Comparison of ENCODE assay signal across 30 cellular contexts in the genomic region with DNA sequence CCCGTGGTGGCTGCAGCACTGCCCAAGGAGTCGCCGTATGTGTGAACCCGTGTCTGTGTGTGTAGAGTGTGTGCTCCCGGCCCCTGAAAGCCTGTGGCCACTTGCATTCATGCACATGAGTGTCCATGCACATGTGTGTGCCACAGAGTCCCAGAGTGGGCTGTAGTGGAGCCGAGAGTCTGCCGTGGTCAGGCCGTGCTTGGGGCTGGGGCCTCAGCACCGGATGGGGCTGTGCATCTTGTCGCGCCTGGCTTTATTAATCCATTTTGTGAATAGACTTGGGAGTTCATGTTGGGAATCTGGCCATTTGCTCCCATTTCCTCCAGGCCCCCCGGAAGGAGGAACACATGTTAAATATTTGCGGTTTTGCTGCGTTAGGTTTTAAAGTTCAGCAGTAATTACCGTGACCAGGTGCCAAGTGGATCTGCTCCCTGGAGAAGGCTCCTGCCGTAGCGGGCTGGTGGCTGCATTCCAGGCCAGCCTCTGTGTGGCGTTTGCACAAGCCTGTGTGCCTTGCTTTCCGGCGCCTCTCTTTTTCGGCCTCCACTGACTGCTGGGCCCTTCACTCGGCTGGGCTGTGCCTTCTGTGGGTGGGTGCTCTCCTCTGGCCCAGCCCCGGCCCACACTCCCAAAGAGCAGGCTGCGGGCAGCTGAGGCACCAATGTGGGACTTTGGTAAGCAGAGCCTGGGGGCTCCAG.
A peak's percentile ranks its signal among the peaks of the same experiment; 100 is the strongest.
DNase-seq lines count a peak whose midpoint lies in the region; ATAC-seq, FAIRE-seq and TF ChIP-seq lines count a peak whose summit lies in the region.
"Had no signal": no experiment of that assay in that cellular context is flagged by ENCODE, and none has a peak within 500 bp of the region (broad histone marks: within the 10 kb centered on the region; RNA-seq: fewer than 3 reads in every experiment).

No MANE protein-coding gene starts in this region.

- no peak for TF ChIP-seq POLR2A in body of pancreas (IDR thresholded peaks at IDR 0.05)

- WGBS in body of pancreas, 2 donors: 18 to 22% methylated on average over 13 to 24 of the region's 24 CpGs
- 30 to 33% methylated on average over 24 of the region's 24 CpGs for WGBS in pancreas, 2 donors

- H3K36me3 ChIP-seq in body of pancreas (replicated peaks in 1 of 2; ENCODE audit: insufficient read depth in 1 of 2, low read depth in 2 of 2): no peaks in the 10 kb centered on the region
- H3K36me3 ChIP-seq in pancreas: no peaks in the 10 kb centered on the region
- H3K36me3 ChIP-seq: heart right ventricle, neural progenitor cell, prostate gland, sigmoid colon, SJSA1, suprapubic skin had no signal

- H3K27me3 ChIP-seq in body of pancreas (no peaks in the 10 kb centered on the region), pancreas (no peaks in the 10 kb centered on the region)
- H3K27me3 ChIP-seq: foreskin keratinocyte, neural progenitor cell had no signal

- H3K9me3 ChIP-seq in body of pancreas (no peaks in the 10 kb centered on the region), pancreas (no peaks in the 10 kb centered on the region)
- H3K9me3 ChIP-seq: prostate gland, SJSA1, suprapubic skin had no signal

- no peak for ATAC-seq in body of pancreas
- ATAC-seq in pancreas: peak in 3 of 4 donors; percentile 46 to 69 (median 54)
- ATAC-seq in GM21423 (IDR thresholded peaks at IDR 0.05; ENCODE audit: unreplicated experiment): no peak
- no peak for ATAC-seq in GM19035 (IDR thresholded peaks at IDR 0.05; ENCODE audit: unreplicated experiment)
- ATAC-seq in HG03354 (IDR thresholded peaks at IDR 0.05; ENCODE audit: poor library complexity, severe bottlenecking, unreplicated experiment): no peak
- ATAC-seq: activated CD4-positive, CD25-positive, alpha-beta regulatory T cell treated with anti-CD3 and anti-CD28 coated beads, Interleukin-2, amount 50 U/mL, for 24 hours; esophagus mucosa; foreskin keratinocyte; GM12878; heart right ventricle; stimulated activated naive B cell treated with anti-CD40 and anti-IgM and Interleukin-4, amounts not matched to agents 10 μg/mL and 1 μg/mL and 100 μg/mL, for 72 hours had no signal

- no peak overlapping the region for H3K4me3 ChIP-seq in body of pancreas
- H3K4me3 ChIP-seq in pancreas: no peak overlapping the region
- H3K4me3 ChIP-seq: GM12878, heart right ventricle, neural progenitor cell, prostate gland, sigmoid colon, SJSA1, suprapubic skin had no signal

- H3K4me1 ChIP-seq in body of pancreas: no peaks in the 10 kb centered on the region
- H3K4me1 ChIP-seq in pancreas: no peaks in the 10 kb centered on the region
- H3K4me1 ChIP-seq: foreskin keratinocyte, heart right ventricle, neural progenitor cell, prostate gland, sigmoid colon, SJSA1, suprapubic skin had no signal

- FAIRE-seq in pancreas (lab: Jason Lieb, UNC): no peak
- FAIRE-seq: GM12878, H54, TTC549 had no signal

- intact Hi-C loops in body of pancreas (cut with DNase I): no loop called here
- intact Hi-C loops in pancreas (cut with DNase I): no loop called here

- TF ChIP-seq CTCF in body of pancreas (IDR thresholded peaks at IDR 0.05) (no peak), pancreas (IDR thresholded peaks at IDR 0.05) (no peak)

- DNase-seq in DMS 273 (lab: John Stamatoyannopoulos, UW; ENCODE audit: unreplicated experiment) (peak; percentile 55), DMS 273 treated with DMSO at 0.1 percent for 48 hours (lab: John Stamatoyannopoulos, UW) (no peak), NCI-H1092 treated with DMSO at 0.1 percent for 48 hours (lab: John Stamatoyannopoulos, UW) (peak; percentile 41), body of pancreas (peak in 3 of 4 donors; percentile 20 to 48 (median 45)), pancreas (peak in 2 of 6 donors; percentile 42 to 62)
- DNase-seq: activated CD4-positive, alpha-beta memory T cell treated with anti-CD3 and anti-CD28 coated beads, Interleukin-2, amount 10 ng/mL, durations not matched to agents 7 days and 5 days; activated CD8-positive, alpha-beta memory T cell treated with anti-CD3 and anti-CD28 coated beads, Interleukin-2, amount 50 U/mL, for 48 hours; aorta; Calu3; foreskin keratinocyte; heart right ventricle; KG1; NCI-H345; NCI-H748 treated with DMSO at 0.1 percent for 48 hours; sigmoid colon; stimulated activated CD4-positive, alpha-beta T cell treated with anti-CD3 and anti-CD28 coated beads, Interleukin-4, amount 100 ng/mL, for 4 hours; stimulated activated naive B cell treated with anti-CD40 and anti-IgM and Interleukin-4, amounts not matched to agents 10 μg/mL and 1 μg/mL and 100 μg/mL, for 72 hours had no signal

- H3K27ac ChIP-seq in body of pancreas (no peak overlapping the region), pancreas (no peak overlapping the region)
- H3K27ac ChIP-seq: 22Rv1, foreskin keratinocyte, heart right ventricle, neural progenitor cell, prostate gland, sigmoid colon, SJSA1, suprapubic skin had no signal

Comparison
In these comparisons a context has a peak if more than half of its experiments do, and no peak if none do; other contexts are left out.
1. ATAC-seq: peak in pancreas (3 of 4); none in body of pancreas (single experiment), GM21423 (single experiment), GM19035 (single experiment) and HG03354 (single experiment).